8 cellular contexts compared by ENCODE assay signal in genomic region chr3:174440350-174440716, GRCh38.
DNase-seq lines count a peak whose midpoint lies in the region; ATAC-seq and FAIRE-seq lines count a peak whose summit lies in the region.

No MANE protein-coding gene starts in this region.

- peak overlapping the region in 1 of 2 experiments; percentile 89 for H3K4me3 ChIP-seq in mesenchymal stem cell (ENCODE audit: insufficient read depth in 1 of 2, low read depth in 1 of 2, low read length in 2 of 2)

- no peaks in the 10 kb centered on the region for H3K9me3 ChIP-seq in mesenchymal stem cell (ENCODE audit: control insufficient read depth, low read length)

- no peak for DNase-seq in activated naive CD4-positive, alpha-beta T cell treated with anti-CD3 and anti-CD28 coated beads, Interleukin-2, amount 10 ng/mL, durations not matched to agents 7 days and 5 days
- DNase-seq in activated naive CD4-positive, alpha-beta T cell treated with anti-CD3 and anti-CD28 coated beads, Interleukin-2, amount 50 U/mL, for 72 hours (ENCODE audit: low spot score in 2 of 2), result no peak
- DNase-seq in NCI-H524 treated with DMSO at 0.1 percent for 48 hours (lab: John Stamatoyannopoulos, UW) (peak; percentile 56), mesenchymal stem cell (no peak)

- H3K27me3 Mint-ChIP-seq in activated naive CD4-positive, alpha-beta T cell treated with anti-CD3 and anti-CD28 coated beads, Interleukin-2, amount 10 ng/mL, durations not matched to agents 7 days and 5 days, result peaks cover 30% of the 10 kb centered on the region

- CTCF ChIA-PET in activated naive CD4-positive, alpha-beta T cell treated with anti-CD3 and anti-CD28 coated beads, Interleukin-2, amount 10 ng/mL, durations not matched to agents 7 days and 5 days (lab: Charles Lee), result no interaction called here

- no peaks in the 10 kb centered on the region for H3K27me3 ChIP-seq in mesenchymal stem cell (ENCODE audit: control insufficient read depth in 1 of 2, insufficient read depth in 1 of 2, low read length in 2 of 2)

- no peak overlapping the region for H3K14ac ChIP-seq in mesenchymal stem cell (ENCODE audit: low read length in 2 of 2)

- H3K36me3 ChIP-seq in mesenchymal stem cell (ENCODE audit: control insufficient read depth in 1 of 2, insufficient read depth in 2 of 2, low read depth in 1 of 2, low read length in 2 of 2), result no peaks in the 10 kb centered on the region

- H2AK5ac ChIP-seq in mesenchymal stem cell (ENCODE audit: low read length, severe bottlenecking), result no peak overlapping the region

- no peak overlapping the region for H3K18ac ChIP-seq in mesenchymal stem cell (ENCODE audit: low read depth in 1 of 2, low read length in 2 of 2)

- no peaks in the 10 kb centered on the region for H3K9me3 Mint-ChIP-seq in activated naive CD4-positive, alpha-beta T cell treated with anti-CD3 and anti-CD28 coated beads, Interleukin-2, amount 10 ng/mL, durations not matched to agents 7 days and 5 days
- H3K9me3 Mint-ChIP-seq in activated naive CD4-positive, alpha-beta T cell treated with anti-CD3 and anti-CD28 coated beads, Interleukin-2, amount 50 U/mL, for 72 hours, result peaks cover 0 to 6% of the 10 kb centered on the region in 2 donors

- peaks cover 2% of the 10 kb centered on the region for H3K79me1 ChIP-seq in mesenchymal stem cell (replicated peaks; ENCODE audit: low read length, poor library complexity, severe bottlenecking)

- H2AFZ ChIP-seq in mesenchymal stem cell (ENCODE audit: low read depth, low read length), result no peak overlapping the region

- no peak for ATAC-seq in activated naive CD4-positive, alpha-beta T cell treated with anti-CD3 and anti-CD28 coated beads, Interleukin-2, amount 50 U/mL, for 72 hours
- ATAC-seq in HG03342 (IDR thresholded peaks at IDR 0.05; ENCODE audit: unreplicated experiment) (no peak), HG02973 (IDR thresholded peaks at IDR 0.05; ENCODE audit: unreplicated experiment) (no peak), GM21529 (IDR thresholded peaks at IDR 0.05; ENCODE audit: unreplicated experiment) (no peak)

- H3K4me2 ChIP-seq in mesenchymal stem cell (ENCODE audit: low read length, poor library complexity, severe bottlenecking), result peak overlapping the region; percentile 92

- no peak overlapping the region for H4K8ac ChIP-seq in mesenchymal stem cell (ENCODE audit: low read length)

- peak overlapping the region; percentile 56 for H3K4me3 Mint-ChIP-seq in activated naive CD4-positive, alpha-beta T cell treated with anti-CD3 and anti-CD28 coated beads, Interleukin-2, amount 10 ng/mL, durations not matched to agents 7 days and 5 days

- FAIRE-seq in colon (lab: Jason Lieb, UNC), result peak; percentile 5

- H2BK5ac ChIP-seq in mesenchymal stem cell (ENCODE audit: low read depth, low read length, poor library complexity, severe bottlenecking), result peak overlapping the region; percentile 71

- H3K27ac Mint-ChIP-seq in activated naive CD4-positive, alpha-beta T cell treated with anti-CD3 and anti-CD28 coated beads, Interleukin-2, amount 10 ng/mL, durations not matched to agents 7 days and 5 days, result no peak overlapping the region
- no peak overlapping the region for H3K27ac Mint-ChIP-seq in activated naive CD4-positive, alpha-beta T cell treated with anti-CD3 and anti-CD28 coated beads, Interleukin-2, amount 50 U/mL, for 72 hours

- no peak overlapping the region for H3K23ac ChIP-seq in mesenchymal stem cell (ENCODE audit: low read length in 2 of 2)

- peak overlapping the region; percentile 97 for H3K9ac ChIP-seq in mesenchymal stem cell (ENCODE audit: low read length)

- 0% methylated on average over 4 of the region's 6 CpGs for WGBS in mesenchymal stem cell

- no peaks in the 10 kb centered on the region for H3K36me3 Mint-ChIP-seq in activated naive CD4-positive, alpha-beta T cell treated with anti-CD3 and anti-CD28 coated beads, Interleukin-2, amount 10 ng/mL, durations not matched to agents 7 days and 5 days
- H3K36me3 Mint-ChIP-seq in activated naive CD4-positive, alpha-beta T cell treated with anti-CD3 and anti-CD28 coated beads, Interleukin-2, amount 50 U/mL, for 72 hours, result peaks cover 6 to 11% of the 10 kb centered on the region in 2 donors

- H3K4ac ChIP-seq in mesenchymal stem cell (ENCODE audit: low read depth in 1 of 2, low read length in 2 of 2), result no peak overlapping the region

- no peaks in the 10 kb centered on the region for H3K4me1 ChIP-seq in mesenchymal stem cell (ENCODE audit: control insufficient read depth, insufficient read depth, low read depth, low read length)

- H2BK15ac ChIP-seq in mesenchymal stem cell (ENCODE audit: low read depth, poor library complexity, severe bottlenecking), result no peak overlapping the region

- no peak overlapping the region for H4K91ac ChIP-seq in mesenchymal stem cell (ENCODE audit: low read length)

- H3K27ac ChIP-seq in mesenchymal stem cell (ENCODE audit: low read length, poor library complexity, severe bottlenecking), result peak overlapping the region; percentile 97

- no peak overlapping the region for H2BK120ac ChIP-seq in mesenchymal stem cell (ENCODE audit: low read depth, low read length)

- peaks cover 12% of the 10 kb centered on the region for H3K4me1 Mint-ChIP-seq in activated naive CD4-positive, alpha-beta T cell treated with anti-CD3 and anti-CD28 coated beads, Interleukin-2, amount 10 ng/mL, durations not matched to agents 7 days and 5 days

- H2BK12ac ChIP-seq in mesenchymal stem cell (ENCODE audit: low read length in 2 of 2), result no peak overlapping the region
